25 cellular contexts compared by ENCODE assay signal in the genomic region with DNA sequence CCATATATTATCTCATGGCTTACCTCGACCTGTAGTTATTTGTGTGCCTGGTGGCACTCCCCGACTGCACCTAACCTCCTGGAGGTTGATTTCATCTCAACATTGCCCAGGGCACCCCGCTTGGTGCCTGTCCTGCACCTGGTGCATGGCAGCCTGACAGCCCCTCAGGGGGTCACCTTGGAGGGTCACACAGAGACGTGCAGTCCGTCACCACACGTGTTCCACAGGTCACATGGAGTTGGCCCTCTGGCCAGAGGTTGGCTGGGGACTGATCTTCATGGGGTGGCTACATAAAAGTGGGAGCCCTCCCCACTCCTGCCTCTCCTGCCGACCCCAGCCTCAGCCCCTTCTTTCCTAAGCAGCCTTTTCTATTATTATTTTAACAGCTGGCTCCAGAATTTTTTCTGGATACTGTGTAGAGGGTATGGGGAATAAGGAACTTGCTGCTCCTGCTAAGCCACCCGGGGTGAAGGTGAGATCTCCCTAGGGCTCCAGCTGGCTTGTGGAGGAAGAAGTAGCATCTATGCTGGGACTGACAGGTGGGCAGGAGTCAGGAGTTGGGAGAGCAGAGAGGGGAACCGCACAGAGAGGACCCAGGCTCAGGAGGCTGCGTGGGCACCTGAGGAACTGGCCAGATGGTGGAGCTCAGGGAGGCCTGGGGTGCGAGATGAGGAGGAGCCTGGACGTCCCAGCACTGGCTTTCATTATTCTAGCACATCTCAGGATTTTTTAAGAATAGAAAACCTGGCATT. TPM values are rescaled to one million over a fixed set of nuclear protein-coding genes. Genes with fewer than 3 reads are reported as not detected.
DNase-seq lines count a peak whose midpoint lies in the region; ATAC-seq and TF ChIP-seq lines count a peak whose summit lies in the region.
"Had no signal": no experiment of that assay in that cellular context is flagged by ENCODE, and none has a peak within 500 bp of the region (broad histone marks: within the 10 kb centered on the region; RNA-seq: fewer than 3 reads in every experiment).

No MANE protein-coding gene starts in this region.

- TF ChIP-seq CTCF in right atrium auricular region (IDR thresholded peaks at IDR 0.05) (no peak), osteocyte (IDR thresholded peaks at IDR 0.05) (no peak), tibial nerve (IDR thresholded peaks at IDR 0.05) (no peak)

- peak; percentile 16 for DNase-seq in right atrium auricular region (ENCODE audit: low spot score)
- no peak for DNase-seq in Right ventricle myocardium inferior (ENCODE audit: missing footprints)
- DNase-seq in islet precursor cell: peak; percentile 25
- peak; percentile 75 for DNase-seq in osteocyte (ENCODE audit: extremely low spot score, unreplicated experiment)
- DNase-seq in tibial nerve (ENCODE audit: low spot score in 2 of 2): no peak
- DNase-seq in activated T-helper 2 cell treated with anti-CD3 and anti-CD28 coated beads, Interferon-gamma antibody, Interleukin-2, Interleukin-4, amounts not matched to agents 10 μg/mL and 5 μg/mL and 100 μg/mL, durations not matched to agents 14 hours and 24 hours and 36 hours (ENCODE audit: low spot score): no peak
- no peak for DNase-seq in cerebellum (ENCODE audit: low spot score)
- DNase-seq: AML-193; C1 segment of cervical spinal cord; CD4-positive, alpha-beta memory T cell; COR-L47; DMS53; GOT3; NCI-H1092; NCI-H1417 treated with DMSO at 0.1 percent for 48 hours; NCI-H1694 treated with DMSO at 0.1 percent for 48 hours; NCI-H2081; NCI-H2227 treated with DMSO at 0.1 percent for 48 hours; NCI-H526 treated with DMSO at 0.1 percent for 48 hours; PC-9; Right ventricle myocardium superior had no signal

- TF ChIP-seq EP300 in tibial nerve (IDR thresholded peaks at IDR 0.05): no peak

- peaks cover 26% of the 10 kb centered on the region for H3K27me3 Mint-ChIP-seq in osteocyte (ENCODE audit: unreplicated experiment)
- H3K27me3 Mint-ChIP-seq in activated T-helper 2 cell treated with anti-CD3 and anti-CD28 coated beads, Interferon-gamma antibody, Interleukin-2, Interleukin-4, amounts not matched to agents 10 μg/mL and 5 μg/mL and 100 μg/mL, durations not matched to agents 14 hours and 24 hours and 36 hours (ENCODE audit: low read depth): peaks cover 3% of the 10 kb centered on the region

- WGBS in tibial nerve, 2 donors: 84% methylated on average over 12 of the region's 12 CpGs

- intact Hi-C loops in Right ventricle myocardium inferior (cut with DNase I): no loop called here
- intact Hi-C loops in activated T-helper 2 cell treated with anti-CD3 and anti-CD28 coated beads, Interferon-gamma antibody, Interleukin-2, Interleukin-4, amounts not matched to agents 10 μg/mL and 5 μg/mL and 100 μg/mL, durations not matched to agents 14 hours and 24 hours and 36 hours (cut with micrococcal nuclease): no loop called here

- H3K27ac Mint-ChIP-seq in osteocyte (ENCODE audit: unreplicated experiment): no peak overlapping the region
- no peak overlapping the region for H3K27ac Mint-ChIP-seq in activated T-helper 2 cell treated with anti-CD3 and anti-CD28 coated beads, Interferon-gamma antibody, Interleukin-2, Interleukin-4, amounts not matched to agents 10 μg/mL and 5 μg/mL and 100 μg/mL, durations not matched to agents 14 hours and 24 hours and 36 hours

- H3K36me3 ChIP-seq in right atrium auricular region: no peaks in the 10 kb centered on the region
- H3K36me3 ChIP-seq in tibial nerve: no peaks in the 10 kb centered on the region
- H3K36me3 ChIP-seq: SJSA1 had no signal

- H3K4me1 Mint-ChIP-seq in osteocyte (ENCODE audit: unreplicated experiment): no peaks in the 10 kb centered on the region
- no peaks in the 10 kb centered on the region for H3K4me1 Mint-ChIP-seq in activated T-helper 2 cell treated with anti-CD3 and anti-CD28 coated beads, Interferon-gamma antibody, Interleukin-2, Interleukin-4, amounts not matched to agents 10 μg/mL and 5 μg/mL and 100 μg/mL, durations not matched to agents 14 hours and 24 hours and 36 hours (ENCODE audit: low read depth)
- H3K4me1 Mint-ChIP-seq: CD4-positive, alpha-beta memory T cell had no signal

- H3K36me3 Mint-ChIP-seq in osteocyte (ENCODE audit: unreplicated experiment): no peaks in the 10 kb centered on the region
- H3K36me3 Mint-ChIP-seq in activated T-helper 2 cell treated with anti-CD3 and anti-CD28 coated beads, Interferon-gamma antibody, Interleukin-2, Interleukin-4, amounts not matched to agents 10 μg/mL and 5 μg/mL and 100 μg/mL, durations not matched to agents 14 hours and 24 hours and 36 hours (ENCODE audit: low read depth): no peaks in the 10 kb centered on the region
- H3K36me3 Mint-ChIP-seq: CD4-positive, alpha-beta memory T cell had no signal

- no peak for TF ChIP-seq POLR2A in tibial nerve (IDR thresholded peaks at IDR 0.05)

- H3K9me3 ChIP-seq in right atrium auricular region (peaks cover 0 to under 1% of the 10 kb centered on the region in 2 donors), tibial nerve (peaks cover 0 to 2% (median 0%) of the 10 kb centered on the region in 4 donors)
- H3K9me3 ChIP-seq: A549, SJSA1 had no signal

- H3K27ac ChIP-seq in right atrium auricular region (no peak overlapping the region), tibial nerve (no peak overlapping the region)
- H3K27ac ChIP-seq: A549, HL-60, PC-9, SJSA1 had no signal

- H3K4me3 ChIP-seq in right atrium auricular region (no peak overlapping the region), tibial nerve (no peak overlapping the region)
- H3K4me3 ChIP-seq: A549, PC-9, SJSA1 had no signal

- no peaks in the 10 kb centered on the region for H3K27me3 ChIP-seq in right atrium auricular region
- no peaks in the 10 kb centered on the region for H3K27me3 ChIP-seq in tibial nerve
- H3K27me3 ChIP-seq: SJSA1 had no signal

- no peak overlapping the region for H3K4me3 Mint-ChIP-seq in osteocyte (ENCODE audit: unreplicated experiment)
- H3K4me3 Mint-ChIP-seq in activated T-helper 2 cell treated with anti-CD3 and anti-CD28 coated beads, Interferon-gamma antibody, Interleukin-2, Interleukin-4, amounts not matched to agents 10 μg/mL and 5 μg/mL and 100 μg/mL, durations not matched to agents 14 hours and 24 hours and 36 hours (ENCODE audit: low read depth): no peak overlapping the region
- H3K4me3 Mint-ChIP-seq: CD4-positive, alpha-beta memory T cell had no signal

- no peaks in the 10 kb centered on the region for H3K9me3 Mint-ChIP-seq in osteocyte (ENCODE audit: unreplicated experiment)
- no peaks in the 10 kb centered on the region for H3K9me3 Mint-ChIP-seq in activated T-helper 2 cell treated with anti-CD3 and anti-CD28 coated beads, Interferon-gamma antibody, Interleukin-2, Interleukin-4, amounts not matched to agents 10 μg/mL and 5 μg/mL and 100 μg/mL, durations not matched to agents 14 hours and 24 hours and 36 hours

- H3K4me1 ChIP-seq in right atrium auricular region (no peaks in the 10 kb centered on the region), tibial nerve (no peaks in the 10 kb centered on the region)
- H3K4me1 ChIP-seq: A549, SJSA1 had no signal

- no peak for ATAC-seq in Right ventricle myocardium inferior
- ATAC-seq: A549, HCT116 had no signal

RNA-seq across cellular contexts. Expression of a gene that starts 12.5 kb away (rescaled TPM):
- 1 to 10 TPM; 1.1 to 3.0 TPM for total RNA-seq in right atrium auricular region
- total RNA-seq in Right ventricle myocardium inferior: 0.43 TPM
- total RNA-seq in osteocyte: 0.43 and 0.63 TPM in 2 replicates
- total RNA-seq in tibial nerve: 10 to 100 TPM; 20.1 to 92.4 (median 43.1) TPM
- 0.96 and 1.8 TPM in 2 replicates for total RNA-seq in activated T-helper 2 cell treated with anti-CD3 and anti-CD28 coated beads, Interferon-gamma antibody, Interleukin-2, Interleukin-4, amounts not matched to agents 10 μg/mL and 5 μg/mL and 100 μg/mL, durations not matched to agents 14 hours and 24 hours and 36 hours
- 20.2 TPM for total RNA-seq in cerebellum

Comparison
In these comparisons a context has a peak if more than half of its experiments do, and no peak if none do; other contexts are left out.
1. DNase-seq: peak in right atrium auricular region (single experiment), islet precursor cell (single experiment) and osteocyte (single experiment); none in Right ventricle myocardium inferior (single experiment), tibial nerve (0 of 2), activated T-helper 2 cell treated with anti-CD3 and anti-CD28 coated beads, Interferon-gamma antibody, Interleukin-2, Interleukin-4, amounts not matched to agents 10 μg/mL and 5 μg/mL and 100 μg/mL, durations not matched to agents 14 hours and 24 hours and 36 hours (single experiment) and cerebellum (single experiment).